In genomic region chr1:109493805-109494539, GRCh38 we compare ENCODE assay signal across 1 cellular context.
TF ChIP-seq lines count a peak whose summit lies in the region.

A gene with protein sequence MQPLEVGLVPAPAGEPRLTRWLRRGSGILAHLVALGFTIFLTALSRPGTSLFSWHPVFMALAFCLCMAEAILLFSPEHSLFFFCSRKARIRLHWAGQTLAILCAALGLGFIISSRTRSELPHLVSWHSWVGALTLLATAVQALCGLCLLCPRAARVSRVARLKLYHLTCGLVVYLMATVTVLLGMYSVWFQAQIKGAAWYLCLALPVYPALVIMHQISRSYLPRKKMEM (plus strand): TSS chr1:109494094. CDS start chr1:109494140, 46 bp downstream.

TF ChIP-seq in K562, 482 proteins besides CTCF, POLR2A, EP300 and RAD21 (continued from another document and continues in another):
- TF ChIP-seq CEBPZ (IDR thresholded peaks at IDR 0.05; ENCODE audit: borderline replicate concordance, low read depth, low read length): no peak
- 0 out of 2 replicates have a peak, but pooled peaks have one; percentile 41 for TF ChIP-seq ZBTB9 (CRISPR knock-in tag; IDR thresholded peaks at IDR 0.05)
- TF ChIP-seq, protein P1, sequence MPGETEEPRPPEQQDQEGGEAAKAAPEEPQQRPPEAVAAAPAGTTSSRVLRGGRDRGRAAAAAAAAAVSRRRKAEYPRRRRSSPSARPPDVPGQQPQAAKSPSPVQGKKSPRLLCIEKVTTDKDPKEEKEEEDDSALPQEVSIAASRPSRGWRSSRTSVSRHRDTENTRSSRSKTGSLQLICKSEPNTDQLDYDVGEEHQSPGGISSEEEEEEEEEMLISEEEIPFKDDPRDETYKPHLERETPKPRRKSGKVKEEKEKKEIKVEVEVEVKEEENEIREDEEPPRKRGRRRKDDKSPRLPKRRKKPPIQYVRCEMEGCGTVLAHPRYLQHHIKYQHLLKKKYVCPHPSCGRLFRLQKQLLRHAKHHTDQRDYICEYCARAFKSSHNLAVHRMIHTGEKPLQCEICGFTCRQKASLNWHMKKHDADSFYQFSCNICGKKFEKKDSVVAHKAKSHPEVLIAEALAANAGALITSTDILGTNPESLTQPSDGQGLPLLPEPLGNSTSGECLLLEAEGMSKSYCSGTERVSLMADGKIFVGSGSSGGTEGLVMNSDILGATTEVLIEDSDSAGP (CRISPR knock-in tag; IDR thresholded peaks at IDR 0.05): no peak
- TF ChIP-seq, protein P2, sequence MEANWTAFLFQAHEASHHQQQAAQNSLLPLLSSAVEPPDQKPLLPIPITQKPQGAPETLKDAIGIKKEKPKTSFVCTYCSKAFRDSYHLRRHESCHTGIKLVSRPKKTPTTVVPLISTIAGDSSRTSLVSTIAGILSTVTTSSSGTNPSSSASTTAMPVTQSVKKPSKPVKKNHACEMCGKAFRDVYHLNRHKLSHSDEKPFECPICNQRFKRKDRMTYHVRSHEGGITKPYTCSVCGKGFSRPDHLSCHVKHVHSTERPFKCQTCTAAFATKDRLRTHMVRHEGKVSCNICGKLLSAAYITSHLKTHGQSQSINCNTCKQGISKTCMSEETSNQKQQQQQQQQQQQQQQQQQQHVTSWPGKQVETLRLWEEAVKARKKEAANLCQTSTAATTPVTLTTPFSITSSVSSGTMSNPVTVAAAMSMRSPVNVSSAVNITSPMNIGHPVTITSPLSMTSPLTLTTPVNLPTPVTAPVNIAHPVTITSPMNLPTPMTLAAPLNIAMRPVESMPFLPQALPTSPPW (CRISPR knock-in tag; IDR thresholded peaks at IDR 0.05): peak; percentile 68
- TF ChIP-seq ZSCAN29 (IDR thresholded peaks at IDR 0.05): 0 out of 2 replicates have a peak, but pooled peaks have one; percentile 2
- no peak for TF ChIP-seq TCF7L2 (IDR thresholded peaks at IDR 0.05; ENCODE audit: low read depth, low read length)
- peak; percentile 14; the same call in 1 of the 2 replicates for TF ChIP-seq TCF3 (CRISPR knock-in tag; IDR thresholded peaks at IDR 0.05)
- TF ChIP-seq ATF6 (CRISPR knock-in tag; IDR thresholded peaks at IDR 0.05): peak; percentile 59; the same call in 1 of the 2 replicates
- peak; percentile 62; the same call in 1 of the 2 replicates for TF ChIP-seq HBP1 (CRISPR knock-in tag; IDR thresholded peaks at IDR 0.05)
- TF ChIP-seq SOX6 (IDR thresholded peaks at IDR 0.05): peak; percentile 62; the same call in 1 of the 2 replicates
- no peak for TF ChIP-seq MCM5 (IDR thresholded peaks at IDR 0.05; ENCODE audit: low read depth)
- no peak for TF ChIP-seq ZNF121 (CRISPR knock-in tag; conservative IDR thresholded peaks at IDR 0.05)
- TF ChIP-seq CCNT2 (IDR thresholded peaks at IDR 0.05; ENCODE audit: borderline replicate concordance, extremely low read depth, insufficient read length, low read depth, low read length): peak; percentile 83
- peak in 2 of 3 experiments; percentile 42 to 67 for TF ChIP-seq YY1 (IDR thresholded peaks at IDR 0.05; ENCODE audit: borderline replicate concordance in 1 of 3, control insufficient read depth in 1 of 3, extremely low read depth in 1 of 3, insufficient read depth in 3 of 3, insufficient read length in 1 of 3, insufficient replicate concordance in 2 of 3, low read depth in 1 of 3, low read length in 2 of 3)
- TF ChIP-seq LARP7 (IDR thresholded peaks at IDR 0.05): peak; percentile 76; the same call in 1 of the 2 replicates
- peak; percentile 89 to 94 for TF ChIP-seq MAZ (CRISPR knock-in tag; conservative IDR thresholded peaks at IDR 0.05 in 1 of 2, IDR thresholded peaks at IDR 0.05 in 1 of 2)
- 0 out of 2 replicates have a peak, but pooled peaks have one; percentile 40 for TF ChIP-seq FOXP1 (CRISPR knock-in tag; IDR thresholded peaks at IDR 0.05)
- TF ChIP-seq, protein P3, sequence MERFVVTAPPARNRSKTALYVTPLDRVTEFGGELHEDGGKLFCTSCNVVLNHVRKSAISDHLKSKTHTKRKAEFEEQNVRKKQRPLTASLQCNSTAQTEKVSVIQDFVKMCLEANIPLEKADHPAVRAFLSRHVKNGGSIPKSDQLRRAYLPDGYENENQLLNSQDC (CRISPR knock-in tag; IDR thresholded peaks at IDR 0.05): peak; percentile 92; the same call in 1 of the 2 replicates
- TF ChIP-seq MECOM (CRISPR knock-in tag; IDR thresholded peaks at IDR 0.05): no peak
- TF ChIP-seq POLR2AphosphoS5 (IDR thresholded peaks at IDR 0.05; ENCODE audit: control insufficient read depth, insufficient read depth, low read depth, low read length): peak; percentile 74
- TF ChIP-seq NBN (IDR thresholded peaks at IDR 0.05; ENCODE audit: low read depth): 0 out of 2 replicates have a peak, but pooled peaks have one; percentile 62
- peak; percentile 67; the same call in 1 of the 2 replicates for TF ChIP-seq HLTF (IDR thresholded peaks at IDR 0.05)
- TF ChIP-seq FOXA3 (CRISPR knock-in tag; conservative IDR thresholded peaks at IDR 0.05 in 1 of 2, IDR thresholded peaks at IDR 0.05 in 1 of 2): peak in 1 of 2 experiments; percentile 14; a peak in 1 of 4 replicates
- peak; percentile 63 for TF ChIP-seq CREB1 (IDR thresholded peaks at IDR 0.05)
- peak; percentile 65; the same call in 1 of the 2 replicates for TF ChIP-seq CREB1 (CRISPR knock-in tag; IDR thresholded peaks at IDR 0.05)
- TF ChIP-seq POLR2AphosphoS2 (IDR thresholded peaks at IDR 0.05; ENCODE audit: low read length): no peak
- TF ChIP-seq TAF15 (IDR thresholded peaks at IDR 0.05; ENCODE audit: low read depth, low read length): no peak
- TF ChIP-seq TAL1 (IDR thresholded peaks at IDR 0.05): peak; percentile 22; the same call in 1 of the 2 replicates
- TF ChIP-seq ATF7 (IDR thresholded peaks at IDR 0.05): peak; percentile 82
- TF ChIP-seq ELF4 (CRISPR knock-in tag; IDR thresholded peaks at IDR 0.05): peak; percentile 98
- TF ChIP-seq ZNF444 (CRISPR knock-in tag; IDR thresholded peaks at IDR 0.05): no peak; the same call in 1 of the 2 replicates
- TF ChIP-seq KLF13 (tag; IDR thresholded peaks at IDR 0.05; ENCODE audit: borderline replicate concordance, low read depth): peak; percentile 87
- TF ChIP-seq FIP1L1 (IDR thresholded peaks at IDR 0.05; ENCODE audit: low read depth, low read length, poor library complexity, severe bottlenecking): peak; percentile 87
- peak; percentile 67 for TF ChIP-seq HCFC1 (IDR thresholded peaks at IDR 0.05; ENCODE audit: low read depth, low read length)
- TF ChIP-seq, protein P4, sequence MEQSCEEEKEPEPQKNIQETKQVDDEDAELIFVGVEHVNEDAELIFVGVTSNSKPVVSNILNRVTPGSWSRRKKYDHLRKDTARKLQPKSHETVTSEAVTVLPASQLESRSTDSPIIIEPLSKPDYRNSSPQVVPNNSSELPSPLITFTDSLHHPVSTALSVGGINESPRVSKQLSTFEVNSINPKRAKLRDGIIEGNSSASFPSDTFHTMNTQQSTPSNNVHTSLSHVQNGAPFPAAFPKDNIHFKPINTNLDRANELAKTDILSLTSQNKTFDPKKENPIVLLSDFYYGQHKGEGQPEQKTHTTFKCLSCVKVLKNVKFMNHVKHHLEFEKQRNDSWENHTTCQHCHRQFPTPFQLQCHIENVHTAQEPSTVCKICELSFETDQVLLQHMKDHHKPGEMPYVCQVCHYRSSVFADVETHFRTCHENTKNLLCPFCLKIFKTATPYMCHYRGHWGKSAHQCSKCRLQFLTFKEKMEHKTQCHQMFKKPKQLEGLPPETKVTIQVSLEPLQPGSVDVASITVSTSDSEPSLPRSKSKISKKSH (CRISPR knock-in tag; IDR thresholded peaks at IDR 0.05): no peak
- TF ChIP-seq, protein P5, sequence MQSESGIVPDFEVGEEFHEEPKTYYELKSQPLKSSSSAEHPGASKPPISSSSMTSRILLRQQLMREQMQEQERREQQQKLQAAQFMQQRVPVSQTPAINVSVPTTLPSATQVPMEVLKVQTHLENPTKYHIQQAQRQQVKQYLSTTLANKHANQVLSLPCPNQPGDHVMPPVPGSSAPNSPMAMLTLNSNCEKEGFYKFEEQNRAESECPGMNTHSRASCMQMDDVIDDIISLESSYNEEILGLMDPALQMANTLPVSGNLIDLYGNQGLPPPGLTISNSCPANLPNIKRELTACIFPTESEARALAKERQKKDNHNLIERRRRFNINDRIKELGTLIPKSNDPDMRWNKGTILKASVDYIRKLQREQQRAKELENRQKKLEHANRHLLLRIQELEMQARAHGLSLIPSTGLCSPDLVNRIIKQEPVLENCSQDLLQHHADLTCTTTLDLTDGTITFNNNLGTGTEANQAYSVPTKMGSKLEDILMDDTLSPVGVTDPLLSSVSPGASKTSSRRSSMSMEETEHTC (IDR thresholded peaks at IDR 0.05): no peak
- peak in 1 of 2 experiments; percentile 79; a peak in 2 of 4 replicates for TF ChIP-seq RCOR1 (IDR thresholded peaks at IDR 0.05; ENCODE audit: borderline replicate concordance in 1 of 2, low read depth in 2 of 2, low read length in 2 of 2)
- peak; percentile 78 for TF ChIP-seq RBBP5 (IDR thresholded peaks at IDR 0.05; ENCODE audit: borderline replicate concordance, insufficient read depth, low read length, poor library complexity, severe bottlenecking)
- TF ChIP-seq ZNF384 (IDR thresholded peaks at IDR 0.05; ENCODE audit: low read depth, low read length): no peak
- TF ChIP-seq FOXO4 (CRISPR knock-in tag; IDR thresholded peaks at IDR 0.05): 0 out of 2 replicates have a peak, but pooled peaks have one; percentile 62
- no peak for TF ChIP-seq ATF1 (CRISPR knock-in tag; IDR thresholded peaks at IDR 0.05)
- TF ChIP-seq ATF1 (tag; IDR thresholded peaks at IDR 0.05): peak; percentile 81
- TF ChIP-seq ELF1 (tag; IDR thresholded peaks at IDR 0.05): peak; percentile 99
